Comparison of ENCODE assay signal across 1 cellular context in the genomic region with DNA sequence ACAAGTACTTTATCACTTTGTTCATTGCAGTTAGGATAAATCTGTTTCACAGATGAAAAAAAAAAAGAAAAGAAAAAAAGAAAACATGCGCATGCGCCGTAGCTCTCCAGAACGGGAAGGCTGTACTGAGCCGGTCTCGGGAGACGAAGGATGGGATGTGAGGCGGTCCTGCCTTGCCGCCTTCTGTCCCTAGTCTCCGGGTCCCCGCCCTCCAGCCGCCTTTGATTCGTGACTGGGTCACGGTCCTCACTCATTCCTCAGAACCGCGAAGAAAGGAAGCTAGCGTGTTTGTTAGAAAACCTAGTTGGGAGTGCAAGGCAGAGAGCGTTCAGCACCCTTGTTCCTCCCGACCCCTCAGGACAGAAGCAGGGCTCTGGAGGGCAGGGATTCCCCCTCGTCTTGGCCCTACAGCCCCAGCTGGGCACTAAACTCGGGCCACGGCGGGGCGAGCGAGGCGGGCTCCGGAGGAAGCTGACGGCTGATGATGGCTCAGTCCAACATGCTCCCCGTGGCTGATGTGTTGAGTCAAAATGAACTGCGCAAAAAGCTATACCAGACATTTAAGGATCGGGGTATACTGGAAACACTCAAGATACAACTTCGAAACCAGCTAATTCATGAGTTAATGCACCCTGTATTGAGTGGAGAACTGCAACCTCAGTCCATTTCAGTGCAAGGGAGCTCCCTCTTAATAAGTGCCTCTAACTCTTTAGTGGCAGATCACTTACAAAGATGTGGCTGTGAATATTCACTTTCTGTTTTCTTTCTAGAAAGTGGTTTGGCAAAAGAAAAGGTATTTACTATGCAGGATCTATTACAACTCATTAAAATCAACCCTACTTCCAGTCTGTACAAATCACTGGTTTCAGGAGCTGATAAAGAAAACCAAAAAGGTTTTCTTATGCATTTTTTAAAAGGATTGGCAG.
TF ChIP-seq lines count a peak whose summit lies in the region.

No MANE protein-coding gene starts in this region.

TF ChIP-seq in IMR-90, 13 proteins besides CTCF, POLR2A, EP300 and RAD21:
- no peak for TF ChIP-seq RCOR1 (IDR thresholded peaks at IDR 0.05; ENCODE audit: insufficient replicate concordance, low read length)
- no peak for TF ChIP-seq BHLHE40 (IDR thresholded peaks at IDR 0.05; ENCODE audit: low read depth, low read length)
- TF ChIP-seq MXI1 (IDR thresholded peaks at IDR 0.05; ENCODE audit: borderline replicate concordance, low read depth, low read length): no peak
- no peak for TF ChIP-seq FOS (IDR thresholded peaks at IDR 0.05; ENCODE audit: low read depth, low read length)
- no peak for TF ChIP-seq MAZ (IDR thresholded peaks at IDR 0.05; ENCODE audit: borderline replicate concordance, low read depth, low read length)
- TF ChIP-seq, protein P1, sequence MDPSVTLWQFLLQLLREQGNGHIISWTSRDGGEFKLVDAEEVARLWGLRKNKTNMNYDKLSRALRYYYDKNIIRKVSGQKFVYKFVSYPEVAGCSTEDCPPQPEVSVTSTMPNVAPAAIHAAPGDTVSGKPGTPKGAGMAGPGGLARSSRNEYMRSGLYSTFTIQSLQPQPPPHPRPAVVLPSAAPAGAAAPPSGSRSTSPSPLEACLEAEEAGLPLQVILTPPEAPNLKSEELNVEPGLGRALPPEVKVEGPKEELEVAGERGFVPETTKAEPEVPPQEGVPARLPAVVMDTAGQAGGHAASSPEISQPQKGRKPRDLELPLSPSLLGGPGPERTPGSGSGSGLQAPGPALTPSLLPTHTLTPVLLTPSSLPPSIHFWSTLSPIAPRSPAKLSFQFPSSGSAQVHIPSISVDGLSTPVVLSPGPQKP (IDR thresholded peaks at IDR 0.05; ENCODE audit: borderline replicate concordance, low read depth, low read length): no peak
- TF ChIP-seq, protein P2, sequence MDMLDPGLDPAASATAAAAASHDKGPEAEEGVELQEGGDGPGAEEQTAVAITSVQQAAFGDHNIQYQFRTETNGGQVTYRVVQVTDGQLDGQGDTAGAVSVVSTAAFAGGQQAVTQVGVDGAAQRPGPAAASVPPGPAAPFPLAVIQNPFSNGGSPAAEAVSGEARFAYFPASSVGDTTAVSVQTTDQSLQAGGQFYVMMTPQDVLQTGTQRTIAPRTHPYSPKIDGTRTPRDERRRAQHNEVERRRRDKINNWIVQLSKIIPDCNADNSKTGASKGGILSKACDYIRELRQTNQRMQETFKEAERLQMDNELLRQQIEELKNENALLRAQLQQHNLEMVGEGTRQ (IDR thresholded peaks at IDR 0.05; ENCODE audit: low read depth, low read length): no peak
- TF ChIP-seq CEBPB (IDR thresholded peaks at IDR 0.05; ENCODE audit: low read depth, low read length): no peak
- no peak for TF ChIP-seq CHD1 (IDR thresholded peaks at IDR 0.05; ENCODE audit: low read depth, low read length)
- TF ChIP-seq RFX5 (IDR thresholded peaks at IDR 0.05; ENCODE audit: low read depth, low read length): no peak
- TF ChIP-seq MAFK (IDR thresholded peaks at IDR 0.05; ENCODE audit: low read depth, low read length): no peak
- TF ChIP-seq SMC3 (IDR thresholded peaks at IDR 0.05; ENCODE audit: low read depth, low read length): no peak
- no peak for TF ChIP-seq NFE2L2 (IDR thresholded peaks at IDR 0.05; ENCODE audit: low read depth, low read length)
